13 cellular contexts compared by ENCODE assay signal in genomic region chr7:100509213-100509612, GRCh38. TPM values are rescaled to one million over a fixed set of nuclear protein-coding genes. Genes with fewer than 3 reads are reported as not detected.
A peak's percentile ranks its signal among the peaks of the same experiment; 100 is the strongest.
DNase-seq lines count a peak whose midpoint lies in the region; ATAC-seq and TF ChIP-seq lines count a peak whose summit lies in the region.
"Had no signal": no experiment of that assay in that cellular context is flagged by ENCODE, and none has a peak within 500 bp of the region (broad histone marks: within the 10 kb centered on the region; RNA-seq: fewer than 3 reads in every experiment).

No MANE protein-coding gene starts in this region.

- CTCF ChIA-PET in activated CD4-positive, alpha-beta memory T cell treated with anti-CD3 and anti-CD28 coated beads for 36 hours (lab: Charles Lee) = no interaction called here
- CTCF ChIA-PET in activated CD4-positive, alpha-beta memory T cell treated with anti-CD3 and anti-CD28 coated beads, Interleukin-2, amount 10 ng/mL, durations not matched to agents 7 days and 5 days (lab: Charles Lee) = interaction anchor here (1.0 kb wide), 1 partner anchor 15 kb away, joined by 3 read pairs; no protein-coding TSS in a partner anchor

- POLR2A ChIA-PET in activated CD4-positive, alpha-beta memory T cell treated with anti-CD3 and anti-CD28 coated beads for 36 hours (lab: Charles Lee) = no interaction called here
- POLR2A ChIA-PET in activated CD4-positive, alpha-beta memory T cell treated with anti-CD3 and anti-CD28 coated beads, Interleukin-2, amount 10 ng/mL, durations not matched to agents 7 days and 5 days (lab: Charles Lee) = no interaction called here

- H3K4me1 ChIP-seq in SJSA1 (replicated peaks) = peaks cover 27% of the 10 kb centered on the region
- no peaks in the 10 kb centered on the region for H3K4me1 ChIP-seq in upper lobe of right lung
- H3K4me1 ChIP-seq: vagina had no signal

- no peaks in the 10 kb centered on the region for H3K36me3 Mint-ChIP-seq in activated CD4-positive, alpha-beta memory T cell treated with anti-CD3 and anti-CD28 coated beads for 36 hours
- no peaks in the 10 kb centered on the region for H3K36me3 Mint-ChIP-seq in activated CD4-positive, alpha-beta memory T cell treated with anti-CD3 and anti-CD28 coated beads, Interleukin-2, amount 10 ng/mL, durations not matched to agents 7 days and 5 days (ENCODE audit: low read depth)
- no peaks in the 10 kb centered on the region for H3K36me3 Mint-ChIP-seq in T-helper 2 cell treated with Interferon-gamma antibody and Interleukin-4, amounts not matched to agents 5 μg/mL and 100 μg/mL, for 36 hours (ENCODE audit: low read depth)
- H3K36me3 Mint-ChIP-seq: naive B cell had no signal

- intact Hi-C loops in activated CD4-positive, alpha-beta memory T cell treated with anti-CD3 and anti-CD28 coated beads for 36 hours (cut with micrococcal nuclease) = no loop called here
- intact Hi-C loops in upper lobe of right lung (cut with DNase I) = no loop called here

- no peaks in the 10 kb centered on the region for H3K4me1 Mint-ChIP-seq in activated CD4-positive, alpha-beta memory T cell treated with anti-CD3 and anti-CD28 coated beads for 36 hours (ENCODE audit: low read depth)
- H3K4me1 Mint-ChIP-seq in activated CD4-positive, alpha-beta memory T cell treated with anti-CD3 and anti-CD28 coated beads, Interleukin-2, amount 10 ng/mL, durations not matched to agents 7 days and 5 days = no peaks in the 10 kb centered on the region
- peaks cover 3% of the 10 kb centered on the region for H3K4me1 Mint-ChIP-seq in T-helper 2 cell treated with Interferon-gamma antibody and Interleukin-4, amounts not matched to agents 5 μg/mL and 100 μg/mL, for 36 hours (ENCODE audit: low read depth)
- H3K4me1 Mint-ChIP-seq: naive B cell had no signal

- no peak overlapping the region for H3K4me3 Mint-ChIP-seq in activated CD4-positive, alpha-beta memory T cell treated with anti-CD3 and anti-CD28 coated beads for 36 hours
- H3K4me3 Mint-ChIP-seq in activated CD4-positive, alpha-beta memory T cell treated with anti-CD3 and anti-CD28 coated beads, Interleukin-2, amount 10 ng/mL, durations not matched to agents 7 days and 5 days = no peak overlapping the region
- H3K4me3 Mint-ChIP-seq in T-helper 2 cell treated with Interferon-gamma antibody and Interleukin-4, amounts not matched to agents 5 μg/mL and 100 μg/mL, for 36 hours = no peak overlapping the region
- H3K4me3 Mint-ChIP-seq: central memory CD8-positive, alpha-beta T cell; naive B cell had no signal

- H3K9me3 ChIP-seq in SJSA1 (replicated peaks) = no peaks in the 10 kb centered on the region
- no peaks in the 10 kb centered on the region for H3K9me3 ChIP-seq in upper lobe of right lung
- H3K9me3 ChIP-seq: A549, vagina had no signal

- peak overlapping the region; percentile 82 for H3K27ac ChIP-seq in SJSA1
- no peak overlapping the region for H3K27ac ChIP-seq in upper lobe of right lung
- H3K27ac ChIP-seq: A549, vagina had no signal

- no peak overlapping the region for H3K4me3 ChIP-seq in SJSA1
- H3K4me3 ChIP-seq in foreskin fibroblast (ENCODE audit: low read depth in 1 of 2, low read length in 2 of 2) = no peak overlapping the region
- no peak overlapping the region for H3K4me3 ChIP-seq in upper lobe of right lung
- H3K4me3 ChIP-seq: A549, vagina had no signal

- no peak for DNase-seq in activated CD4-positive, alpha-beta memory T cell treated with anti-CD3 and anti-CD28 coated beads for 36 hours
- DNase-seq in activated CD4-positive, alpha-beta memory T cell treated with anti-CD3 and anti-CD28 coated beads, Interleukin-2, amount 10 ng/mL, durations not matched to agents 7 days and 5 days = no peak
- DNase-seq in SJSA1 (ENCODE audit: low read depth in 1 of 2, low spot score in 2 of 2) (peak; percentile 86 to 94), foreskin fibroblast (peak; percentile 56 to 80), upper lobe of right lung (peak; percentile 66), retina (no peak)
- DNase-seq in T-helper 2 cell treated with Interferon-gamma antibody and Interleukin-4, amounts not matched to agents 5 μg/mL and 100 μg/mL, for 36 hours (ENCODE audit: low spot score) = no peak
- DNase-seq: naive B cell; stimulated activated CD4-positive, alpha-beta T cell treated with anti-CD3 and anti-CD28 coated beads, Interleukin-4, amount 100 ng/mL, for 1 hour had no signal

- H3K27ac Mint-ChIP-seq in activated CD4-positive, alpha-beta memory T cell treated with anti-CD3 and anti-CD28 coated beads for 36 hours = peak overlapping the region; percentile 26
- no peak overlapping the region for H3K27ac Mint-ChIP-seq in activated CD4-positive, alpha-beta memory T cell treated with anti-CD3 and anti-CD28 coated beads, Interleukin-2, amount 10 ng/mL, durations not matched to agents 7 days and 5 days
- H3K27ac Mint-ChIP-seq in T-helper 2 cell treated with Interferon-gamma antibody and Interleukin-4, amounts not matched to agents 5 μg/mL and 100 μg/mL, for 36 hours = no peak overlapping the region
- H3K27ac Mint-ChIP-seq: naive B cell had no signal

- H3K27me3 ChIP-seq in SJSA1 (replicated peaks) (no peaks in the 10 kb centered on the region), upper lobe of right lung (no peaks in the 10 kb centered on the region)
- H3K27me3 ChIP-seq: vagina had no signal

- ATAC-seq in upper lobe of right lung (peak; percentile 15), HG03045 (IDR thresholded peaks at IDR 0.05; ENCODE audit: unreplicated experiment) (no peak)
- ATAC-seq: A549 had no signal

- H3K9me3 Mint-ChIP-seq in activated CD4-positive, alpha-beta memory T cell treated with anti-CD3 and anti-CD28 coated beads for 36 hours = no peaks in the 10 kb centered on the region
- H3K9me3 Mint-ChIP-seq in activated CD4-positive, alpha-beta memory T cell treated with anti-CD3 and anti-CD28 coated beads, Interleukin-2, amount 10 ng/mL, durations not matched to agents 7 days and 5 days = no peaks in the 10 kb centered on the region
- no peaks in the 10 kb centered on the region for H3K9me3 Mint-ChIP-seq in T-helper 2 cell treated with Interferon-gamma antibody and Interleukin-4, amounts not matched to agents 5 μg/mL and 100 μg/mL, for 36 hours
- H3K9me3 Mint-ChIP-seq: central memory CD8-positive, alpha-beta T cell; naive B cell had no signal

- H3K36me3 ChIP-seq in SJSA1 (no peaks in the 10 kb centered on the region), upper lobe of right lung (no peaks in the 10 kb centered on the region)
- H3K36me3 ChIP-seq: vagina had no signal

- no peaks in the 10 kb centered on the region for H3K27me3 Mint-ChIP-seq in activated CD4-positive, alpha-beta memory T cell treated with anti-CD3 and anti-CD28 coated beads for 36 hours
- H3K27me3 Mint-ChIP-seq in activated CD4-positive, alpha-beta memory T cell treated with anti-CD3 and anti-CD28 coated beads, Interleukin-2, amount 10 ng/mL, durations not matched to agents 7 days and 5 days = peaks cover 3% of the 10 kb centered on the region
- no peaks in the 10 kb centered on the region for H3K27me3 Mint-ChIP-seq in T-helper 2 cell treated with Interferon-gamma antibody and Interleukin-4, amounts not matched to agents 5 μg/mL and 100 μg/mL, for 36 hours (ENCODE audit: low read depth)
- H3K27me3 Mint-ChIP-seq: central memory CD8-positive, alpha-beta T cell had no signal

- TF ChIP-seq CTCF in foreskin fibroblast (IDR thresholded peaks at IDR 0.05; ENCODE audit: low read depth, low read length) (no peak), upper lobe of right lung (IDR thresholded peaks at IDR 0.05) (no peak)

RNA-seq across cellular contexts. Expression of gene NYAP1, which starts 25.5 kb away (rescaled TPM):
- total RNA-seq in activated CD4-positive, alpha-beta memory T cell treated with anti-CD3 and anti-CD28 coated beads for 36 hours = under 1 TPM; 0.17 to 0.24 TPM
- under 1 TPM; 0.05 to 0.13 TPM for total RNA-seq in activated CD4-positive, alpha-beta memory T cell treated with anti-CD3 and anti-CD28 coated beads, Interleukin-2, amount 10 ng/mL, durations not matched to agents 7 days and 5 days
- total RNA-seq in SJSA1 (2014; rRNA removed; shearing (Covaris generic)) = 0.63 and 0.87 TPM in 2 replicates
- total RNA-seq in upper lobe of right lung = 0.55 TPM

RNA-seq across cellular contexts. Expression of gene AGFG2, which starts 29.8 kb away (rescaled TPM):
- total RNA-seq in activated CD4-positive, alpha-beta memory T cell treated with anti-CD3 and anti-CD28 coated beads for 36 hours = 10 to 100 TPM; 60.9 to 62.5 TPM
- total RNA-seq in activated CD4-positive, alpha-beta memory T cell treated with anti-CD3 and anti-CD28 coated beads, Interleukin-2, amount 10 ng/mL, durations not matched to agents 7 days and 5 days = 10 to 100 TPM; 53.9 to 59.8 TPM
- total RNA-seq in SJSA1 (2014; rRNA removed; shearing (Covaris generic)) = 15.6 and 24.2 TPM in 2 replicates
- total RNA-seq in upper lobe of right lung = 36.0 TPM

RNA-seq across cellular contexts. Expression of gene TSC22D4, which starts 30.2 kb away (rescaled TPM):
- total RNA-seq in activated CD4-positive, alpha-beta memory T cell treated with anti-CD3 and anti-CD28 coated beads for 36 hours = 10 to 100 TPM; 87.8 to 89.5 TPM
- 100 to 1,000 TPM; 133 to 136 TPM for total RNA-seq in activated CD4-positive, alpha-beta memory T cell treated with anti-CD3 and anti-CD28 coated beads, Interleukin-2, amount 10 ng/mL, durations not matched to agents 7 days and 5 days
- 25.3 and 32.7 TPM in 2 replicates for total RNA-seq in SJSA1 (2014; rRNA removed; shearing (Covaris generic))
- 51.8 TPM for total RNA-seq in upper lobe of right lung

RNA-seq across cellular contexts. Expression of gene SPACDR, which starts 45.2 kb away (rescaled TPM):
- 1 to 10 TPM; 3.5 to 3.9 TPM for total RNA-seq in activated CD4-positive, alpha-beta memory T cell treated with anti-CD3 and anti-CD28 coated beads for 36 hours
- total RNA-seq in activated CD4-positive, alpha-beta memory T cell treated with anti-CD3 and anti-CD28 coated beads, Interleukin-2, amount 10 ng/mL, durations not matched to agents 7 days and 5 days = 1 to 10 TPM; 4.0 to 4.3 TPM
- total RNA-seq in SJSA1 (2014; rRNA removed; shearing (Covaris generic)) = 0.66 TPM in 1 of 2 replicates, not detected in the other
- 1.8 TPM for total RNA-seq in upper lobe of right lung
- total RNA-seq: vagina had no signal

Comparison
In these comparisons a context has a peak if more than half of its experiments do, and no peak if none do; other contexts are left out.
1. DNase-seq: peak in SJSA1 (2 of 2), foreskin fibroblast (2 of 2) and upper lobe of right lung (single experiment); none in activated CD4-positive, alpha-beta memory T cell treated with anti-CD3 and anti-CD28 coated beads for 36 hours (single experiment), activated CD4-positive, alpha-beta memory T cell treated with anti-CD3 and anti-CD28 coated beads, Interleukin-2, amount 10 ng/mL, durations not matched to agents 7 days and 5 days (single experiment), T-helper 2 cell treated with Interferon-gamma antibody and Interleukin-4, amounts not matched to agents 5 μg/mL and 100 μg/mL, for 36 hours (single experiment) and retina (single experiment).